Comparison of ENCODE assay signal across 15 cellular contexts in genomic region chr22:17190702-17191101, GRCh38.
"Had no signal": no experiment of that assay in that cellular context is flagged by ENCODE, and none has a peak within 500 bp of the region (broad histone marks: within the 10 kb centered on the region; RNA-seq: fewer than 3 reads in every experiment).

No MANE protein-coding gene starts in this region.

- H3K27me3 ChIP-seq: gastrocnemius medialis had no signal

- H3K27ac ChIP-seq: epithelial cell of prostate, gastrocnemius medialis had no signal

- H3K4me3 ChIP-seq: gastrocnemius medialis, lung had no signal

- ATAC-seq: activated CD4-positive, CD25-positive, alpha-beta regulatory T cell treated with anti-CD3 and anti-CD28 coated beads, Interleukin-2, amount 50 U/mL, for 24 hours; activated naive CD8-positive, alpha-beta T cell treated with anti-CD3 and anti-CD28 coated beads, Interleukin-2, amount 50 U/mL, for 24 hours; gastrocnemius medialis had no signal

- H3K27ac Mint-ChIP-seq: activated naive CD4-positive, alpha-beta T cell treated with anti-CD3 and anti-CD28 coated beads for 36 hours; activated naive CD8-positive, alpha-beta T cell treated with anti-CD3 and anti-CD28 coated beads, Interleukin-2, amount 50 U/mL, for 24 hours; activated T-helper 2 cell treated with anti-CD3 and anti-CD28 coated beads, Interferon-gamma antibody, Interleukin-2, Interleukin-4, amounts not matched to agents 10 μg/mL and 5 μg/mL and 100 μg/mL, durations not matched to agents 14 hours and 24 hours and 36 hours; naive B cell; stimulated activated naive CD8-positive, alpha-beta T cell treated with anti-CD3 and anti-CD28 coated beads, Interleukin-15, Interleukin-2, amounts not matched to agents 100 ng/mL and 50 ng/mL, for 24 hours had no signal

- H3K4me1 Mint-ChIP-seq: activated naive CD8-positive, alpha-beta T cell treated with anti-CD3 and anti-CD28 coated beads, Interleukin-2, amount 50 U/mL, for 24 hours had no signal

- H3K27me3 Mint-ChIP-seq: activated naive CD8-positive, alpha-beta T cell treated with anti-CD3 and anti-CD28 coated beads, Interleukin-2, amount 50 U/mL, for 24 hours; naive B cell; stimulated activated naive CD8-positive, alpha-beta T cell treated with anti-CD3 and anti-CD28 coated beads, Interleukin-15, Interleukin-2, amounts not matched to agents 100 ng/mL and 50 ng/mL, for 24 hours had no signal

- H3K9me3 Mint-ChIP-seq: activated naive CD4-positive, alpha-beta T cell treated with anti-CD3 and anti-CD28 coated beads for 36 hours; activated naive CD8-positive, alpha-beta T cell treated with anti-CD3 and anti-CD28 coated beads, Interleukin-2, amount 50 U/mL, for 24 hours; activated T-helper 2 cell treated with anti-CD3 and anti-CD28 coated beads, Interferon-gamma antibody, Interleukin-2, Interleukin-4, amounts not matched to agents 10 μg/mL and 5 μg/mL and 100 μg/mL, durations not matched to agents 14 hours and 24 hours and 36 hours; naive B cell; stimulated activated naive CD8-positive, alpha-beta T cell treated with anti-CD3 and anti-CD28 coated beads, Interleukin-15, Interleukin-2, amounts not matched to agents 100 ng/mL and 50 ng/mL, for 24 hours had no signal

- H3K9me3 ChIP-seq: gastrocnemius medialis had no signal

- H3K4me1 ChIP-seq: gastrocnemius medialis had no signal

- H3K4me3 Mint-ChIP-seq: activated naive CD4-positive, alpha-beta T cell treated with anti-CD3 and anti-CD28 coated beads for 36 hours; activated naive CD8-positive, alpha-beta T cell treated with anti-CD3 and anti-CD28 coated beads, Interleukin-2, amount 50 U/mL, for 24 hours; naive B cell; stimulated activated naive CD8-positive, alpha-beta T cell treated with anti-CD3 and anti-CD28 coated beads, Interleukin-15, Interleukin-2, amounts not matched to agents 100 ng/mL and 50 ng/mL, for 24 hours had no signal

- H3K36me3 ChIP-seq: gastrocnemius medialis had no signal

- DNase-seq: activated naive CD4-positive, alpha-beta T cell treated with anti-CD3 and anti-CD28 coated beads for 36 hours; activated naive CD8-positive, alpha-beta T cell treated with anti-CD3 and anti-CD28 coated beads, Interleukin-2, amount 50 U/mL, for 24 hours; activated T-cell treated with anti-CD3 and anti-CD28 coated beads for 4 hours; gastrocnemius medialis; islet precursor cell; midbrain; naive B cell; posterior cingulate gyrus; small intestine; T-helper 9 cell had no signal
